In the genomic region with DNA sequence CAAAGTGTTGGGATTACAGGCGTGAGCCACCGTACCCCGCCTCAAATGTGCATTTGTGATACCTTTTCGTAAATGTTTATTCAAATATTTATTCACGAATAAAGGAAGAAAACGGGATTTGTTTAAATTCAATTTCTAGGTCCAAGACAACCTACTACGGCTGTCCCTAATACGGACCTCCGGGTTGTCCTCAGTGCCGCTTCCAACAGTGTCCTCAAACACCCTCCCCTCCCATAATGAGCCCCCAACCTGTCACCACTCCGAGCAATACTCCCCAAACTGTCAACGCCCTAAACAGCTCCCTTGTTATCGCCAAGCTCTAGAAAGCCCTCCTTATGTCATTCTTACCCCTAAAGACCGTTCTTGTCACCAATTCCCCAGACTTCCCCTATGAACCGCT, we compare ENCODE assay signal across 8 cellular contexts. TPM values are rescaled to one million over a fixed set of nuclear protein-coding genes. Genes with fewer than 3 reads are reported as not detected.
DNase-seq lines count a peak whose midpoint lies in the region; ATAC-seq and TF ChIP-seq lines count a peak whose summit lies in the region.

No MANE protein-coding gene starts in this region.

- peak overlapping the region; percentile 55 for H3K4me3 ChIP-seq in GM12865 (ENCODE audit: low read depth, low read length)
- peak overlapping the region; percentile 91 for H3K4me3 ChIP-seq in thymus (ENCODE audit: low read length)

- H3K27ac ChIP-seq in thymus (ENCODE audit: low read depth): peak overlapping the region; percentile 64

- peak overlapping the region; percentile 90 for H3K27ac Mint-ChIP-seq in activated T-helper 2 cell treated with anti-CD3 and anti-CD28 coated beads, Interferon-gamma antibody, Interleukin-2, Interleukin-4, amounts not matched to agents 10 μg/mL and 5 μg/mL and 100 μg/mL, durations not matched to agents 14 hours and 24 hours and 36 hours
- peak overlapping the region; percentile 78 to 99 (median 97) for H3K27ac Mint-ChIP-seq in immature natural killer cell

- ATAC-seq in HG02798 (IDR thresholded peaks at IDR 0.05; ENCODE audit: poor library complexity, unreplicated experiment) (peak; percentile 7), HG02588 (IDR thresholded peaks at IDR 0.05; ENCODE audit: unreplicated experiment) (no peak)

- H3K27me3 Mint-ChIP-seq in activated T-helper 2 cell treated with anti-CD3 and anti-CD28 coated beads, Interferon-gamma antibody, Interleukin-2, Interleukin-4, amounts not matched to agents 10 μg/mL and 5 μg/mL and 100 μg/mL, durations not matched to agents 14 hours and 24 hours and 36 hours (ENCODE audit: low read depth): peaks cover 14% of the 10 kb centered on the region
- peaks cover 6 to 15% (median 8%) of the 10 kb centered on the region in 3 donors for H3K27me3 Mint-ChIP-seq in immature natural killer cell (ENCODE audit: low read depth in 3 of 3)

- no peaks in the 10 kb centered on the region for H3K27me3 ChIP-seq in thymus (ENCODE audit: control insufficient read depth, insufficient read depth)

- H3K4me3 Mint-ChIP-seq in activated T-helper 2 cell treated with anti-CD3 and anti-CD28 coated beads, Interferon-gamma antibody, Interleukin-2, Interleukin-4, amounts not matched to agents 10 μg/mL and 5 μg/mL and 100 μg/mL, durations not matched to agents 14 hours and 24 hours and 36 hours (ENCODE audit: low read depth): peak overlapping the region; percentile 96
- peak overlapping the region; percentile 89 to 100 (median 96) for H3K4me3 Mint-ChIP-seq in immature natural killer cell

- H3K4me1 Mint-ChIP-seq in activated T-helper 2 cell treated with anti-CD3 and anti-CD28 coated beads, Interferon-gamma antibody, Interleukin-2, Interleukin-4, amounts not matched to agents 10 μg/mL and 5 μg/mL and 100 μg/mL, durations not matched to agents 14 hours and 24 hours and 36 hours (ENCODE audit: low read depth): peaks cover 25% of the 10 kb centered on the region
- H3K4me1 Mint-ChIP-seq in immature natural killer cell: peaks cover 32 to 47% of the 10 kb centered on the region in 2 donors

- peaks cover 21% of the 10 kb centered on the region for H3K36me3 ChIP-seq in thymus (ENCODE audit: control insufficient read depth, insufficient read depth)

- no peak for DNase-seq in GM12865 (ENCODE audit: low read depth)
- no peak for DNase-seq in activated T-helper 2 cell treated with anti-CD3 and anti-CD28 coated beads, Interferon-gamma antibody, Interleukin-2, Interleukin-4, amounts not matched to agents 10 μg/mL and 5 μg/mL and 100 μg/mL, durations not matched to agents 14 hours and 24 hours and 36 hours (ENCODE audit: low spot score)
- DNase-seq in immature natural killer cell: no peak
- no peak for DNase-seq in dermis blood vessel endothelial cell
- DNase-seq in SW 1271 (lab: John Stamatoyannopoulos, UW): no peak

- WGBS in thymus: 27% methylated on average over 15 of the region's 15 CpGs

- no peak for TF ChIP-seq CTCF in GM12865 (IDR thresholded peaks at IDR 0.05; ENCODE audit: insufficient read depth, low read depth, low read length, missing control alignments)

- peaks cover 27% of the 10 kb centered on the region for H3K36me3 Mint-ChIP-seq in activated T-helper 2 cell treated with anti-CD3 and anti-CD28 coated beads, Interferon-gamma antibody, Interleukin-2, Interleukin-4, amounts not matched to agents 10 μg/mL and 5 μg/mL and 100 μg/mL, durations not matched to agents 14 hours and 24 hours and 36 hours (ENCODE audit: low read depth)
- H3K36me3 Mint-ChIP-seq in immature natural killer cell: no peaks in the 10 kb centered on the region

- H3K9me3 ChIP-seq in thymus (ENCODE audit: control insufficient read depth): no peaks in the 10 kb centered on the region

- H3K4me1 ChIP-seq in thymus (ENCODE audit: control insufficient read depth, insufficient read depth, low read length): peaks cover 9% of the 10 kb centered on the region

- no peaks in the 10 kb centered on the region for H3K9me3 Mint-ChIP-seq in activated T-helper 2 cell treated with anti-CD3 and anti-CD28 coated beads, Interferon-gamma antibody, Interleukin-2, Interleukin-4, amounts not matched to agents 10 μg/mL and 5 μg/mL and 100 μg/mL, durations not matched to agents 14 hours and 24 hours and 36 hours
- H3K9me3 Mint-ChIP-seq in immature natural killer cell: no peaks in the 10 kb centered on the region

- intact Hi-C loops in activated T-helper 2 cell treated with anti-CD3 and anti-CD28 coated beads, Interferon-gamma antibody, Interleukin-2, Interleukin-4, amounts not matched to agents 10 μg/mL and 5 μg/mL and 100 μg/mL, durations not matched to agents 14 hours and 24 hours and 36 hours (cut with micrococcal nuclease): loop anchor here (1.0 to 2.0 kb wide), 6 partner anchors 9 to 132 kb away; a partner anchor contains a TSS

RNA-seq across cellular contexts. Expression of a gene that starts 0.5 kb away (rescaled TPM):
- total RNA-seq in activated T-helper 2 cell treated with anti-CD3 and anti-CD28 coated beads, Interferon-gamma antibody, Interleukin-2, Interleukin-4, amounts not matched to agents 10 μg/mL and 5 μg/mL and 100 μg/mL, durations not matched to agents 14 hours and 24 hours and 36 hours: 69.2 and 69.4 TPM in 2 replicates
- polyA plus RNA-seq in immature natural killer cell (100 to 1,000 TPM; 204 to 272 (median 269) TPM), thymus (223 TPM)
- total RNA-seq in dermis blood vessel endothelial cell: 89.5 and 91.2 TPM in 2 replicates

RNA-seq across cellular contexts. Expression of a gene that starts 9.6 kb away (rescaled TPM):
- 2.7 and 3.4 TPM in 2 replicates for total RNA-seq in activated T-helper 2 cell treated with anti-CD3 and anti-CD28 coated beads, Interferon-gamma antibody, Interleukin-2, Interleukin-4, amounts not matched to agents 10 μg/mL and 5 μg/mL and 100 μg/mL, durations not matched to agents 14 hours and 24 hours and 36 hours
- polyA plus RNA-seq in immature natural killer cell (1 to 10 TPM in 2 of 3 donors, not detected in 1; 1.3 to 1.5 TPM), thymus (4.5 TPM)
- 8.0 and 13.7 TPM in 2 replicates for total RNA-seq in dermis blood vessel endothelial cell

RNA-seq across cellular contexts. Expression of a gene that starts 29.7 kb away (rescaled TPM):
- not detected in 2 replicates for total RNA-seq in activated T-helper 2 cell treated with anti-CD3 and anti-CD28 coated beads, Interferon-gamma antibody, Interleukin-2, Interleukin-4, amounts not matched to agents 10 μg/mL and 5 μg/mL and 100 μg/mL, durations not matched to agents 14 hours and 24 hours and 36 hours
- polyA plus RNA-seq in immature natural killer cell: not detected
- 0.11 TPM for polyA plus RNA-seq in thymus
- not detected in 2 replicates for total RNA-seq in dermis blood vessel endothelial cell

RNA-seq across cellular contexts. Expression of a gene that starts 57.4 kb away (rescaled TPM):
- total RNA-seq in activated T-helper 2 cell treated with anti-CD3 and anti-CD28 coated beads, Interferon-gamma antibody, Interleukin-2, Interleukin-4, amounts not matched to agents 10 μg/mL and 5 μg/mL and 100 μg/mL, durations not matched to agents 14 hours and 24 hours and 36 hours: 45.3 and 54.0 TPM in 2 replicates
- polyA plus RNA-seq in immature natural killer cell (10 to 100 TPM; 19.5 to 37.1 (median 34.9) TPM), thymus (22.2 TPM)
- total RNA-seq in dermis blood vessel endothelial cell: 99.0 and 104 TPM in 2 replicates
